8 cellular contexts compared by ENCODE assay signal in genomic region chr16:69823831-69824563, GRCh38.
A peak's percentile ranks its signal among the peaks of the same experiment; 100 is the strongest.
DNase-seq lines count a peak whose midpoint lies in the region; ATAC-seq, FAIRE-seq and TF ChIP-seq lines count a peak whose summit lies in the region.

No MANE protein-coding gene starts in this region.

- peak; percentile 72 for DNase-seq in GM18507 (ENCODE audit: extremely low spot score, insufficient read length, low read depth)
- no peak for DNase-seq in GM23338 (ENCODE audit: low spot score)
- peak; percentile 45 for DNase-seq in naive B cell
- DNase-seq in NCI-H2107 (lab: John Stamatoyannopoulos, UW) = no peak
- DNase-seq in activated CD4-positive, alpha-beta T cell treated with anti-CD3 and anti-CD28 coated beads, Interleukin-2, amount 50 U/mL, for 48 hours = no peak
- no peak for DNase-seq in HTR-8/SVneo (ENCODE audit: insufficient read length, low spot score)
- DNase-seq in HFFc6 = no peak

- H3K4me1 Mint-ChIP-seq in GM23338 (peaks cover 16% of the 10 kb centered on the region), naive B cell (peaks cover 20 to 32% (median 24%) of the 10 kb centered on the region in 3 donors), HFFc6 (ENCODE audit: low read depth) (peaks cover 9% of the 10 kb centered on the region)

- H3K27me3 Mint-ChIP-seq in GM23338 (ENCODE audit: insufficient read depth, low read depth, poor library complexity) = peaks cover 8% of the 10 kb centered on the region
- H3K27me3 Mint-ChIP-seq in naive B cell = no peaks in the 10 kb centered on the region
- H3K27me3 Mint-ChIP-seq in HFFc6 (ENCODE audit: insufficient read depth) = no peaks in the 10 kb centered on the region; the same call in none of the 2 replicates

- no peaks in the 10 kb centered on the region for H3F3A ChIP-seq in GM23338 (replicated peaks; ENCODE audit: low read depth)

- H3K27ac Mint-ChIP-seq in GM23338 = no peak overlapping the region
- peak overlapping the region; percentile 94 to 98 (median 96) for H3K27ac Mint-ChIP-seq in naive B cell
- no peak overlapping the region for H3K27ac Mint-ChIP-seq in HFFc6

- peaks cover 6% of the 10 kb centered on the region; the same call in 1 of the 2 replicates for H3K4me1 ChIP-seq in GM23338 (ENCODE audit: insufficient read depth)

- TF ChIP-seq CTCF in GM23338 (conservative IDR thresholded peaks at IDR 0.05; ENCODE audit: low read depth in 2 of 2) (no peak), HFFc6 (IDR thresholded peaks at IDR 0.05) (no peak)

- no peak overlapping the region for H3K4me3 ChIP-seq in GM23338

- H3K9me3 Mint-ChIP-seq in GM23338 = no peaks in the 10 kb centered on the region
- no peaks in the 10 kb centered on the region for H3K9me3 Mint-ChIP-seq in naive B cell
- no peaks in the 10 kb centered on the region for H3K9me3 Mint-ChIP-seq in HFFc6

- no peaks in the 10 kb centered on the region for H3K9me2 ChIP-seq in GM23338 (ENCODE audit: insufficient read depth)

- H3K36me3 Mint-ChIP-seq in GM23338 (ENCODE audit: low read depth) (no peaks in the 10 kb centered on the region; the same call in 2 of the 3 replicates), naive B cell (peaks cover 9 to 12% of the 10 kb centered on the region in 2 donors), HFFc6 (ENCODE audit: low read depth) (peaks cover 4% of the 10 kb centered on the region; the same call in 1 of the 2 replicates)

- no peak overlapping the region for H3K4me2 ChIP-seq in GM23338

- no peaks in the 10 kb centered on the region for H3K27me3 ChIP-seq in GM23338 (ENCODE audit: insufficient read depth)

- peak; percentile 99 for FAIRE-seq in GM18507 (lab: Jason Lieb, UNC)
- FAIRE-seq in HTR-8/SVneo (lab: Jason Lieb, UNC) = no peak

- H2AFZ ChIP-seq in GM23338 = no peak overlapping the region

- no peak for ATAC-seq in GM23338
- peak; percentile 95 to 96 for ATAC-seq in naive B cell (ENCODE audit: low read depth in 2 of 2)

- H3K27ac ChIP-seq in GM23338 (ENCODE audit: low read depth) (peak overlapping the region; percentile 50; the same call in 1 of the 2 replicates), angular gyrus (ENCODE audit: low read depth, low read length) (peak overlapping the region; percentile 66)

- H3K4me3 Mint-ChIP-seq in GM23338 (no peak overlapping the region), naive B cell (peak overlapping the region; percentile 67 to 93 (median 84)), HFFc6 (no peak overlapping the region)

- H4K20me1 ChIP-seq in GM23338 (replicated peaks; ENCODE audit: insufficient read depth) = no peaks in the 10 kb centered on the region; the same call in 1 of the 2 replicates

- no peaks in the 10 kb centered on the region for H3K36me3 ChIP-seq in GM23338 (ENCODE audit: insufficient read depth)

- H3K79me2 ChIP-seq in GM23338 (replicated peaks; ENCODE audit: insufficient read depth) = no peaks in the 10 kb centered on the region

TF ChIP-seq in GM23338, 12 proteins besides CTCF, POLR2A, EP300 and RAD21:
- TF ChIP-seq EZH2 (IDR thresholded peaks at IDR 0.05; ENCODE audit: low read depth, unreplicated experiment) (no peak), ZNF462 (CRISPR knock-in tag; IDR thresholded peaks at IDR 0.05) (no peak)
TF ChIP-seq in GM23338: peak in this region for 0.

Comparison
In these comparisons a context has a peak if more than half of its experiments do, and no peak if none do; other contexts are left out.
1. DNase-seq: peak in GM18507 (single experiment) and naive B cell (single experiment); none in GM23338 (single experiment), NCI-H2107 (single experiment), activated CD4-positive, alpha-beta T cell treated with anti-CD3 and anti-CD28 coated beads, Interleukin-2, amount 50 U/mL, for 48 hours (0 of 2), HTR-8/SVneo (single experiment) and HFFc6 (single experiment).
2. H3K27ac Mint-ChIP-seq: peak in naive B cell (6 of 6); none in GM23338 (single experiment) and HFFc6 (single experiment).
3. H3K4me3 Mint-ChIP-seq: peak in naive B cell (8 of 8); none in GM23338 (single experiment) and HFFc6 (single experiment).